Comparison of ENCODE assay signal across 33 cellular contexts in the genomic region with DNA sequence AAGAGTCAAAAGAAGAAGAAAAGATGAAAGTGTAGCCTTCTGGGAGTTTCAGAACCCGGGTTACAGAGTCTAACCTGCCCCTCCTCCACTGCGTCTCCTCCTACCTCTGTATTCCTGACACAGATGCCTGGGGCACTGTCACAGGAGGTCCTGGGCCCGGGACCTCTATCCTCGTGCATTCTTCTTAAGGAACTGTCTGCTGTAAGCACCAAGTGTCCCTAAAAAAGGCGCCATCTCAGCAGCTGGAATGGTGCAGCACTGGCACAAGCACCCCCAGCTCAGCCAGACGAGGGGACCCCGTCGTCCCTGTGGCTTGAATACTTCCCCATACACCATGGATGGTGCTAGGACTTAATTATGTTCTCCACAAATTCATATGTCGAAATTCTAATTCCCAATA.
"Had no signal": no experiment of that assay in that cellular context is flagged by ENCODE, and none has a peak within 500 bp of the region (broad histone marks: within the 10 kb centered on the region; RNA-seq: fewer than 3 reads in every experiment).

No MANE protein-coding gene starts in this region.

- H3K27me3 ChIP-seq: body of pancreas, colonic mucosa, gastrocnemius medialis had no signal

- H3K4me1 ChIP-seq: adrenal gland, body of pancreas, colonic mucosa, esophagus muscularis mucosa, foreskin keratinocyte, gastrocnemius medialis, heart left ventricle had no signal

- H3K27me3 Mint-ChIP-seq: activated naive CD8-positive, alpha-beta T cell had no signal

- H3K4me3 ChIP-seq: adrenal gland, body of pancreas, colonic mucosa, esophagus muscularis mucosa, gastrocnemius medialis, heart left ventricle had no signal

- H3K4me3 Mint-ChIP-seq: activated CD4-positive, alpha-beta memory T cell treated with anti-CD3 and anti-CD28 coated beads, Interleukin-2, amount 10 ng/mL, durations not matched to agents 7 days and 5 days; activated CD4-positive, alpha-beta T cell treated with anti-CD3 and anti-CD28 coated beads, Interleukin-2, amount 10 ng/mL, durations not matched to agents 7 days and 5 days; activated CD8-positive, alpha-beta memory T cell treated with anti-CD3 and anti-CD28 coated beads, Interleukin-2, amount 10 ng/mL, durations not matched to agents 7 days and 5 days; activated naive CD8-positive, alpha-beta T cell; activated T-helper 1 cell treated with anti-CD3 and anti-CD28 coated beads, Interleukin-12 subunit alpha, Interleukin-12 subunit beta, Interleukin-2, Interleukin-4 antibody, amounts not matched to agents 30 ng/mL and 10 ng/mL and 1 ng/mL, durations not matched to agents 14 hours and 24 hours and 36 hours; endodermal cell; WTC11 had no signal

- H3K36me3 ChIP-seq: adrenal gland, colonic mucosa, esophagus muscularis mucosa, gastrocnemius medialis, heart left ventricle had no signal

- H3K27ac ChIP-seq: adrenal gland, body of pancreas, colonic mucosa, esophagus muscularis mucosa, foreskin keratinocyte, gastrocnemius medialis, heart left ventricle, VCaP had no signal

- DNase-seq: activated CD4-positive, alpha-beta memory T cell treated with anti-CD3 and anti-CD28 coated beads, Interleukin-2, amount 10 ng/mL, durations not matched to agents 7 days and 5 days; activated CD4-positive, alpha-beta T cell treated with anti-CD3 and anti-CD28 coated beads for 1 hour; activated CD4-positive, alpha-beta T cell treated with anti-CD3 and anti-CD28 coated beads for 4 hours; activated CD4-positive, alpha-beta T cell treated with anti-CD3 and anti-CD28 coated beads, Interleukin-2, amount 10 ng/mL, durations not matched to agents 7 days and 5 days; activated CD4-positive, alpha-beta T cell treated with anti-CD3 and anti-CD28 coated beads, Interleukin-2, amount 50 U/mL, for 4 hours; activated CD8-positive, alpha-beta memory T cell treated with anti-CD3 and anti-CD28 coated beads, Interleukin-2, amount 10 ng/mL, durations not matched to agents 7 days and 5 days; activated CD8-positive, alpha-beta memory T cell treated with anti-CD3 and anti-CD28 coated beads, Interleukin-2, amount 50 U/mL, for 4 hours; activated gamma-delta T cell treated with Interleukin-2 at 50 U/mL for 16 hours; activated naive CD4-positive, alpha-beta T cell treated with anti-CD3 and anti-CD28 coated beads, Interleukin-2, amount 50 U/mL, for 16 hours; activated naive CD4-positive, alpha-beta T cell treated with Interleukin-2 at 50 U/mL for 16 hours; activated T-cell treated with anti-CD3 and anti-CD28 coated beads, Interleukin-2, amount 50 U/mL, for 1 hour; activated T-cell treated with anti-CD3 and anti-CD28 coated beads, Interleukin-2, amount 50 U/mL, for 48 hours; adrenal gland; amygdala; aorta; body of pancreas; central memory CD4-positive, alpha-beta T cell; cerebellar nuclear complex; colonic mucosa; effector memory CD4-positive, alpha-beta T cell; endodermal cell; erythroblast; foreskin keratinocyte; gastrocnemius medialis; glutamatergic neuron; heart left ventricle; T-helper 2 cell had no signal

- H3K9me3 Mint-ChIP-seq: activated CD4-positive, alpha-beta memory T cell treated with anti-CD3 and anti-CD28 coated beads, Interleukin-2, amount 10 ng/mL, durations not matched to agents 7 days and 5 days; activated CD4-positive, alpha-beta T cell treated with anti-CD3 and anti-CD28 coated beads, Interleukin-2, amount 10 ng/mL, durations not matched to agents 7 days and 5 days; activated T-helper 1 cell treated with anti-CD3 and anti-CD28 coated beads, Interleukin-12 subunit alpha, Interleukin-12 subunit beta, Interleukin-2, Interleukin-4 antibody, amounts not matched to agents 30 ng/mL and 10 ng/mL and 1 ng/mL, durations not matched to agents 14 hours and 24 hours and 36 hours; activated T-helper 2 cell treated with anti-CD3 and anti-CD28 coated beads, Interferon-gamma antibody, Interleukin-2, Interleukin-4, amounts not matched to agents 10 μg/mL and 5 μg/mL and 100 μg/mL, durations not matched to agents 14 hours and 24 hours and 36 hours; endodermal cell had no signal

- H3K4me1 Mint-ChIP-seq: activated CD4-positive, alpha-beta memory T cell treated with anti-CD3 and anti-CD28 coated beads, Interleukin-2, amount 10 ng/mL, durations not matched to agents 7 days and 5 days; activated CD4-positive, alpha-beta T cell treated with anti-CD3 and anti-CD28 coated beads, Interleukin-2, amount 10 ng/mL, durations not matched to agents 7 days and 5 days; endodermal cell had no signal

- H3K36me3 Mint-ChIP-seq: activated CD8-positive, alpha-beta memory T cell treated with anti-CD3 and anti-CD28 coated beads, Interleukin-2, amount 10 ng/mL, durations not matched to agents 7 days and 5 days; activated naive CD8-positive, alpha-beta T cell; WTC11 had no signal

- H3K9me3 ChIP-seq: adrenal gland, body of pancreas, colonic mucosa, esophagus muscularis mucosa, gastrocnemius medialis had no signal

- H3K27ac Mint-ChIP-seq: activated CD4-positive, alpha-beta memory T cell treated with anti-CD3 and anti-CD28 coated beads, Interleukin-2, amount 10 ng/mL, durations not matched to agents 7 days and 5 days; activated CD4-positive, alpha-beta T cell treated with anti-CD3 and anti-CD28 coated beads, Interleukin-2, amount 10 ng/mL, durations not matched to agents 7 days and 5 days; activated CD8-positive, alpha-beta memory T cell treated with anti-CD3 and anti-CD28 coated beads, Interleukin-2, amount 10 ng/mL, durations not matched to agents 7 days and 5 days; activated naive CD8-positive, alpha-beta T cell; activated T-helper 1 cell treated with anti-CD3 and anti-CD28 coated beads, Interleukin-12 subunit alpha, Interleukin-12 subunit beta, Interleukin-2, Interleukin-4 antibody, amounts not matched to agents 30 ng/mL and 10 ng/mL and 1 ng/mL, durations not matched to agents 14 hours and 24 hours and 36 hours; activated T-helper 2 cell treated with anti-CD3 and anti-CD28 coated beads, Interferon-gamma antibody, Interleukin-2, Interleukin-4, amounts not matched to agents 10 μg/mL and 5 μg/mL and 100 μg/mL, durations not matched to agents 14 hours and 24 hours and 36 hours; endodermal cell had no signal
